In genomic region chr13:104705031-104705750, GRCh38 we compare ENCODE assay signal across 8 cellular contexts.
"Had no signal": no experiment of that assay in that cellular context is flagged by ENCODE, and none has a peak within 500 bp of the region (broad histone marks: within the 10 kb centered on the region; RNA-seq: fewer than 3 reads in every experiment).

No MANE protein-coding gene starts in this region.

- H3K27me3 Mint-ChIP-seq: IgD-negative memory B cell had no signal

- DNase-seq: H7, HFFc6, KG1 had no signal

- ATAC-seq: GM23338, HCT116 had no signal

- H3K4me3 ChIP-seq: GM23338, HAP-1 had no signal

- H3K27ac Mint-ChIP-seq: GM23338, HFFc6, IgD-negative memory B cell had no signal

- H3K4me3 Mint-ChIP-seq: GM23338, HFFc6, IgD-negative memory B cell had no signal

- H3K4me1 Mint-ChIP-seq: GM23338, IgD-negative memory B cell had no signal

- H3K4me2 ChIP-seq: GM23338 had no signal

- H3K9me3 Mint-ChIP-seq: GM23338 had no signal

- H3K9me3 ChIP-seq: HAP-1 had no signal

- H2AFZ ChIP-seq: GM23338 had no signal

- FAIRE-seq: HTR-8/SVneo had no signal

- H3K4me1 ChIP-seq: HAP-1 had no signal

- H3K36me3 Mint-ChIP-seq: IgD-negative memory B cell had no signal

- H3K36me3 ChIP-seq: HAP-1 had no signal
